ENCODE assay signal across 16 cellular contexts in the genomic region with DNA sequence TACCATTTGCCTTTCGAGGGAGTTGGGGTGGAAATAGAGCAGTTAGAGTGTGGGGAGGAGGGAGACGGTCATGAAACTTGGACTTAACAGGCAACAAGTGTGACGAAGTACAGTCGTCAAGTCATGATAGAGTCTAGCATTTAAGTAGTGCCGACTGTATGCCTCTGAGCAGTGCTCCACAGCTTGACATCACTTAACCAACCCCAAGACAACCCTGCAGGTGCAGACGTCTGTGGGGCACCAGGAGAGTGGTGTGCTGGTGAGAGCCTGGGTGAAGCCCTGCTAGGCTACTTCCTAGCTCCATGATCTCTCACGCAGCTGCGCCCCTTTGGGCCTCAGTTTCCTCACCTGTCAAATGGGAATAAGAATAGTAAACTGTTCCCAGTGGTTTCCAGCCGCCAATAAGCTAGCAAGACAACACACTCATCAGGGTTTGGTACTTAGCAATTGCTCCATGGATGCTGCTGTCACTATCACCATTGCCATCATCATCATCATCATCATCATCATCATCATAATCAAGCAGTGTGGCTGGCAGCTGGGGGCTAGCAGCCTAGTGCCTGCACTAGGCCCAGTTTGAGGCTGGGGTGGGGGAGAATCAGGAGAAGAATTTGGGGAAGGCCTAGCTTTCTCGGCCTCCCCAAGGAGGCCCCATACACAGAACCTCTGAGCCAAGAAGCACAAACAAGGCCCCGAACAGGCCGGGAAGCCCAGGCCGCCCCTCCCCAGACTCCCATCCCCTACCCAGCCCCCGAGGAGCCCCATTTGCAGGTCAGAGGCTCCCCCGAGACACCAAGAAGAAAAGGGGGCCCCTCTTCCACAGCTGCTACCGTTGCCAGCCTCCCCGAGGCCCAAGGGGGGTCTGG.
"Had no signal": no experiment of that assay in that cellular context is flagged by ENCODE, and none has a peak within 500 bp of the region (broad histone marks: within the 10 kb centered on the region; RNA-seq: fewer than 3 reads in every experiment).

No MANE protein-coding gene starts in this region.

- H3K4me1 Mint-ChIP-seq: activated naive CD4-positive, alpha-beta T cell treated with anti-CD3 and anti-CD28 coated beads, Interleukin-2, amount 10 ng/mL, durations not matched to agents 7 days and 5 days; natural killer cell; stimulated activated effector memory CD8-positive, alpha-beta T cell treated with anti-CD3 and anti-CD28 coated beads, Interleukin-12 subunit alpha, Interleukin-12 subunit beta, amount 100 ng/mL, for 72 hours; T-cell had no signal

- H3K27ac Mint-ChIP-seq: activated naive CD4-positive, alpha-beta T cell treated with anti-CD3 and anti-CD28 coated beads, Interleukin-2, amount 10 ng/mL, durations not matched to agents 7 days and 5 days; natural killer cell; stimulated activated effector memory CD8-positive, alpha-beta T cell treated with anti-CD3 and anti-CD28 coated beads, Interleukin-12 subunit alpha, Interleukin-12 subunit beta, amount 100 ng/mL, for 72 hours; T-cell had no signal

- DNase-seq: activated naive CD4-positive, alpha-beta T cell treated with anti-CD3 and anti-CD28 coated beads, Interleukin-2, amount 10 ng/mL, durations not matched to agents 7 days and 5 days; activated T-cell treated with anti-CD3 and anti-CD28 coated beads for 4 hours; central memory CD4-positive, alpha-beta T cell; foreskin fibroblast; kidney glomerular epithelial cell; mesenchymal stem cell; natural killer cell; ovary; SK-N-SH; stimulated activated CD4-positive, alpha-beta T cell treated with anti-CD3 and anti-CD28 coated beads, Interleukin-12 subunit alpha, Interleukin-12 subunit beta, amount 100 ng/mL, for 4 hours; T-cell; T-helper 9 cell had no signal

- H3K4me2 ChIP-seq: SK-N-SH had no signal

- ATAC-seq: activated CD4-positive, CD25-positive, alpha-beta regulatory T cell treated with anti-CD3 and anti-CD28 coated beads, Interleukin-2, amount 50 U/mL, for 24 hours; natural killer cell; stimulated activated effector memory CD8-positive, alpha-beta T cell treated with anti-CD3 and anti-CD28 coated beads, Interleukin-12 subunit alpha, Interleukin-12 subunit beta, amount 100 ng/mL, for 72 hours; T-cell had no signal

- H3K27ac ChIP-seq: ovary, tibial nerve had no signal

- H3K36me3 Mint-ChIP-seq: activated naive CD4-positive, alpha-beta T cell treated with anti-CD3 and anti-CD28 coated beads, Interleukin-2, amount 10 ng/mL, durations not matched to agents 7 days and 5 days; natural killer cell; stimulated activated effector memory CD8-positive, alpha-beta T cell treated with anti-CD3 and anti-CD28 coated beads, Interleukin-12 subunit alpha, Interleukin-12 subunit beta, amount 100 ng/mL, for 72 hours; T-cell had no signal

- H3K4me3 Mint-ChIP-seq: activated naive CD4-positive, alpha-beta T cell treated with anti-CD3 and anti-CD28 coated beads, Interleukin-2, amount 10 ng/mL, durations not matched to agents 7 days and 5 days; natural killer cell; stimulated activated effector memory CD8-positive, alpha-beta T cell treated with anti-CD3 and anti-CD28 coated beads, Interleukin-12 subunit alpha, Interleukin-12 subunit beta, amount 100 ng/mL, for 72 hours; T-cell had no signal

- H3K27me3 ChIP-seq: ovary, tibial nerve had no signal

- H3K36me3 ChIP-seq: ovary, tibial nerve had no signal

- H3K9ac ChIP-seq: SK-N-SH had no signal

- H3K4me3 ChIP-seq: coronary artery, ovary, tibial nerve had no signal

- H3K9me3 Mint-ChIP-seq: activated naive CD4-positive, alpha-beta T cell treated with anti-CD3 and anti-CD28 coated beads, Interleukin-2, amount 10 ng/mL, durations not matched to agents 7 days and 5 days; natural killer cell; stimulated activated effector memory CD8-positive, alpha-beta T cell treated with anti-CD3 and anti-CD28 coated beads, Interleukin-12 subunit alpha, Interleukin-12 subunit beta, amount 100 ng/mL, for 72 hours; T-cell had no signal

- H3K9me3 ChIP-seq: ovary, SK-N-SH, tibial nerve had no signal
